ENCODE assay signal across 23 cellular contexts in genomic region chr7:22667187-22667561, GRCh38. TPM values are rescaled to one million over a fixed set of nuclear protein-coding genes. Genes with fewer than 3 reads are reported as not detected.
A peak's percentile ranks its signal among the peaks of the same experiment; 100 is the strongest.
DNase-seq lines count a peak whose midpoint lies in the region; ATAC-seq, FAIRE-seq and TF ChIP-seq lines count a peak whose summit lies in the region.
"Had no signal": no experiment of that assay in that cellular context is flagged by ENCODE, and none has a peak within 500 bp of the region (broad histone marks: within the 10 kb centered on the region; RNA-seq: fewer than 3 reads in every experiment).

No MANE protein-coding gene starts in this region.

- no peak overlapping the region for H3K18ac ChIP-seq in mesendoderm (ENCODE audit: low read length)

- H3K9me3 Mint-ChIP-seq in activated CD4-positive, alpha-beta memory T cell treated with anti-CD3 and anti-CD28 coated beads, Interleukin-2, amount 10 ng/mL, durations not matched to agents 7 days and 5 days = peaks cover 14% of the 10 kb centered on the region
- H3K9me3 Mint-ChIP-seq: neural progenitor cell had no signal

- BruUV-seq in K562 (replicated peaks; lab: Mats Ljungman, UMichigan) = no TSS peak

- ATAC-seq in K562 (peak; percentile 6), GM21526 (IDR thresholded peaks at IDR 0.05; ENCODE audit: low FRiP score, unreplicated experiment) (no peak)
- ATAC-seq: GM12878 had no signal

- H3K56ac ChIP-seq in mesendoderm (ENCODE audit: low read length) = peak overlapping the region; percentile 12

- H2BK5ac ChIP-seq in mesendoderm (ENCODE audit: low read length) = no peak overlapping the region

- H3K4me1 ChIP-seq in ACC112 (ENCODE audit: control insufficient read depth, insufficient read depth, low read length, unreplicated experiment) (peaks cover 69% of the 10 kb centered on the region), HUES6 (ENCODE audit: control insufficient read depth, insufficient read depth, low read length) (peaks cover 62% of the 10 kb centered on the region), K562 (replicated peaks in 1 of 2; ENCODE audit: control insufficient read depth in 2 of 2, insufficient read depth in 2 of 2, low read length in 2 of 2) (peaks cover 20 to 76% of the 10 kb centered on the region in 2 experiments), mesendoderm (ENCODE audit: control insufficient read depth, low read depth, low read length) (peaks cover 13% of the 10 kb centered on the region)
- H3K4me1 ChIP-seq: neural progenitor cell had no signal

- H3K36me3 ChIP-seq in ACC112 (ENCODE audit: insufficient read depth, low read length) = no peaks in the 10 kb centered on the region
- H3K36me3 ChIP-seq in HUES6 (ENCODE audit: control insufficient read depth, insufficient read depth, low read length) = no peaks in the 10 kb centered on the region; the same call in 1 of the 2 replicates
- peaks cover 14% of the 10 kb centered on the region; the same call in 1 of the 3 replicates for H3K36me3 ChIP-seq in K562 (ENCODE audit: control insufficient read depth, insufficient read depth, low read length)
- no peaks in the 10 kb centered on the region for H3K36me3 ChIP-seq in mesendoderm (ENCODE audit: control insufficient read depth, insufficient read depth, low read length)
- H3K36me3 ChIP-seq: neural progenitor cell had no signal

- peaks cover 8% of the 10 kb centered on the region for H3K36me3 Mint-ChIP-seq in activated CD4-positive, alpha-beta memory T cell treated with anti-CD3 and anti-CD28 coated beads, Interleukin-2, amount 10 ng/mL, durations not matched to agents 7 days and 5 days (ENCODE audit: low read depth)
- H3K36me3 Mint-ChIP-seq: neural progenitor cell had no signal

- H3K27me3 ChIP-seq in ACC112 (ENCODE audit: insufficient read depth, low read length) = no peaks in the 10 kb centered on the region
- H3K27me3 ChIP-seq in HUES6 (ENCODE audit: control insufficient read depth, insufficient read depth, low read length) = no peaks in the 10 kb centered on the region
- no peaks in the 10 kb centered on the region for H3K27me3 ChIP-seq in K562 (ENCODE audit: control insufficient read depth in 2 of 2, insufficient read depth in 2 of 2, low read length in 2 of 2)
- no peaks in the 10 kb centered on the region for H3K27me3 ChIP-seq in mesendoderm (ENCODE audit: insufficient read depth, low read length, poor library complexity)
- H3K27me3 ChIP-seq: neural progenitor cell had no signal

- H3K9ac ChIP-seq in HUES6 (ENCODE audit: low read length) (peak overlapping the region; percentile 78), K562 (ENCODE audit: insufficient read depth in 1 of 2, low read depth in 2 of 2, low read length in 2 of 2) (peak overlapping the region; percentile 33 to 66; a peak in 3 of 4 replicates), mesendoderm (ENCODE audit: low read length) (no peak overlapping the region)
- H3K9ac ChIP-seq: neural progenitor cell had no signal

- no peak overlapping the region for H3K23ac ChIP-seq in mesendoderm (ENCODE audit: low read length)

- intact Hi-C loops in K562 (cut with micrococcal nuclease) = loop anchor here (2.0 to 10.0 kb wide), 3 partner anchors 16 to 188 kb away; no protein-coding TSS in a partner anchor

- H3K79me2 ChIP-seq in ACC112 (ENCODE audit: control insufficient read depth, insufficient read depth, low read length, unreplicated experiment) = no peaks in the 10 kb centered on the region
- H3K79me2 ChIP-seq in K562 (ENCODE audit: control insufficient read depth, insufficient read depth, low read length) = peaks cover 70% of the 10 kb centered on the region
- no peaks in the 10 kb centered on the region for H3K79me2 ChIP-seq in mesendoderm (ENCODE audit: control insufficient read depth, insufficient read depth, low read length)

- WGBS in K562 (ENCODE audit: insufficient coverage, low coverage, missing lambda C conversion rate) = 30% methylated on average over 13 of the region's 13 CpGs
- no CpG with 5 or more reads among the region's 13 CpGs for WGBS in mesendoderm (ENCODE audit: extremely low coverage, insufficient coverage, low lambda C conversion rate)

- H2BK15ac ChIP-seq in mesendoderm (replicated peaks; ENCODE audit: low read depth) = no peak overlapping the region

- peak overlapping the region; percentile 94 for H3K27ac ChIP-seq in ACC112 (ENCODE audit: low read depth, low read length)
- H3K27ac ChIP-seq in HUES6 (ENCODE audit: low read depth, low read length) = peak overlapping the region; percentile 94
- peak overlapping the region; percentile 55 for H3K27ac ChIP-seq in K562 (ENCODE audit: extremely low read depth, low read depth, low read length)
- peak overlapping the region; percentile 87 for H3K27ac ChIP-seq in mesendoderm (ENCODE audit: low read depth, low read length)
- H3K27ac ChIP-seq: neural progenitor cell had no signal

- H2AFZ ChIP-seq in ACC112 (ENCODE audit: low read length, unreplicated experiment) (no peak overlapping the region), K562 (ENCODE audit: low read depth, low read length) (peak overlapping the region; percentile 73)
- H2AFZ ChIP-seq: neural progenitor cell had no signal

- no peak overlapping the region for H4K5ac ChIP-seq in mesendoderm (ENCODE audit: low read length)

- CTCF ChIA-PET in K562 (lab: Yijun Ruan, JAX; ENCODE audit: low intra/inter-chr PET ratio) = interaction anchor here (1.0 kb wide), 1 partner anchor 15 kb away, joined by 3 read pairs; no protein-coding TSS in a partner anchor
- CTCF ChIA-PET in activated CD4-positive, alpha-beta memory T cell treated with anti-CD3 and anti-CD28 coated beads, Interleukin-2, amount 10 ng/mL, durations not matched to agents 7 days and 5 days (lab: Charles Lee) = interaction anchor here (1.3 to 1.5 kb wide), 3 partner anchors 26 to 61 kb away, joined by 3 to 4 read pairs (median 3); partner anchors contain the start of gene IL6

- TF ChIP-seq RAD21 in K562 (CRISPR knock-in tag; conservative IDR thresholded peaks at IDR 0.05 in 1 of 2, IDR thresholded peaks at IDR 0.05 in 1 of 2) = no peak

- H3K4ac ChIP-seq in mesendoderm (ENCODE audit: low read depth, low read length) = peak overlapping the region; percentile 19

- H4K20me1 ChIP-seq in K562 (replicated peaks; ENCODE audit: control insufficient read depth, insufficient read depth, low read length) = no peaks in the 10 kb centered on the region

- no peak overlapping the region for H2AK5ac ChIP-seq in mesendoderm (ENCODE audit: low read length)

- peaks cover 1% of the 10 kb centered on the region for H3K79me1 ChIP-seq in mesendoderm (ENCODE audit: low read length)

- H3K4me1 Mint-ChIP-seq in activated CD4-positive, alpha-beta memory T cell treated with anti-CD3 and anti-CD28 coated beads, Interleukin-2, amount 10 ng/mL, durations not matched to agents 7 days and 5 days = peaks cover 66% of the 10 kb centered on the region
- H3K4me1 Mint-ChIP-seq: neural progenitor cell had no signal

- FAIRE-seq in K562 (lab: Jason Lieb, UNC) = no peak
- FAIRE-seq: GM12878, GM19239, urothelium cell line had no signal

- no peak for TF ChIP-seq POLR2A in K562 (conservative IDR thresholded peaks at IDR 0.05)

- in situ Hi-C loops in K562 (cut with MboI) = no loop called here
- in situ Hi-C loops in KBM-7 (cut with MboI; ENCODE audit: low pct_unique_long_range_greater_than_20kb, low sequenced_read_pairs) = no loop called here

- H4K8ac ChIP-seq in mesendoderm (ENCODE audit: low read depth, low read length) = no peak overlapping the region

- no peak overlapping the region for H3K27ac Mint-ChIP-seq in activated CD4-positive, alpha-beta memory T cell treated with anti-CD3 and anti-CD28 coated beads, Interleukin-2, amount 10 ng/mL, durations not matched to agents 7 days and 5 days

- H2BK120ac ChIP-seq in mesendoderm (ENCODE audit: low read depth, low read length) = peak overlapping the region; percentile 15

- peak overlapping the region; percentile 9; the same call in 1 of the 2 replicates for H3K4me3 ChIP-seq in ACC112 (ENCODE audit: low read depth, low read length)
- peak overlapping the region; percentile 1; the same call in 1 of the 2 replicates for H3K4me3 ChIP-seq in HUES6 (ENCODE audit: low read depth, low read length)
- no peak overlapping the region for H3K4me3 ChIP-seq in K562
- no peak overlapping the region for H3K4me3 ChIP-seq in mesendoderm (ENCODE audit: low read length)
- H3K4me3 ChIP-seq: GM12878, neural progenitor cell had no signal

- no peaks in the 10 kb centered on the region for H3K9me3 ChIP-seq in HUES6 (ENCODE audit: control insufficient read depth, insufficient read depth, low read depth, low read length)
- no peaks in the 10 kb centered on the region for H3K9me3 ChIP-seq in K562 (replicated peaks; ENCODE audit: control insufficient read depth, insufficient read depth, low read depth, low read length)

- no peak overlapping the region for H3K4me3 Mint-ChIP-seq in activated CD4-positive, alpha-beta memory T cell treated with anti-CD3 and anti-CD28 coated beads, Interleukin-2, amount 10 ng/mL, durations not matched to agents 7 days and 5 days
- H3K4me3 Mint-ChIP-seq: neural progenitor cell had no signal

- H3K27me3 Mint-ChIP-seq in activated CD4-positive, alpha-beta memory T cell treated with anti-CD3 and anti-CD28 coated beads, Interleukin-2, amount 10 ng/mL, durations not matched to agents 7 days and 5 days = peaks cover 13% of the 10 kb centered on the region

- no peak for DNase-seq in K562 (ENCODE audit: extremely low read depth in 1 of 4, low spot score in 3 of 4)
- no peak for DNase-seq in mesendoderm
- DNase-seq in KBM-7 = no peak
- no peak for DNase-seq in activated CD4-positive, alpha-beta memory T cell treated with anti-CD3 and anti-CD28 coated beads, Interleukin-2, amount 10 ng/mL, durations not matched to agents 7 days and 5 days
- no peak for DNase-seq in NCI-H526 (lab: John Stamatoyannopoulos, UW)
- DNase-seq: activated CD4-positive, alpha-beta T cell treated with anti-CD3 and anti-CD28 coated beads for 4 hours; activated effector memory CD4-positive, alpha-beta T cell treated with anti-CD3 and anti-CD28 coated beads, Interleukin-2, amount 50 U/mL, for 16 hours; GOT3; Kasumi-1; NCI-H2107; NCI-H510A; NK-92 treated with Interleukin-12 subunit alpha and Interleukin-12 subunit beta, amount 100 ng/mL, for 24 hours; stimulated activated CD4-positive, alpha-beta T cell treated with anti-CD3 and anti-CD28 coated beads, Interleukin-12 subunit alpha, Interleukin-12 subunit beta, amount 100 ng/mL, for 4 hours; stimulated activated CD8-positive, alpha-beta memory T cell treated with anti-CD3 and anti-CD28 coated beads, Interleukin-4, amount 100 ng/mL, for 48 hours; substantia nigra had no signal

- H3K4me2 ChIP-seq in K562 (ENCODE audit: insufficient read depth, low read length) (peak overlapping the region; percentile 35; the same call in 1 of the 2 replicates), mesendoderm (ENCODE audit: low read length) (no peak overlapping the region)
- H3K4me2 ChIP-seq: neural progenitor cell had no signal

- H3K9me1 ChIP-seq in K562 (ENCODE audit: control insufficient read depth, insufficient read depth, low read length) = no peaks in the 10 kb centered on the region

- TF ChIP-seq EP300 in K562 (IDR thresholded peaks at IDR 0.05; ENCODE audit: low read length) = no peak

- no peak for TF ChIP-seq CTCF in K562 (IDR thresholded peaks at IDR 0.05 in 2 of 3, conservative IDR thresholded peaks at IDR 0.05 in 1 of 3; ENCODE audit: insufficient read depth in 2 of 3, low read depth in 1 of 3, low read length in 3 of 3)

- POLR2A ChIA-PET in K562 (lab: Yijun Ruan, JAX) = interaction anchor here (0.6 to 1.5 kb wide), 8 partner anchors 9 to 157 kb away, joined by 3 to 8 read pairs (median 3); no protein-coding TSS in a partner anchor
- POLR2A ChIA-PET in activated CD4-positive, alpha-beta memory T cell treated with anti-CD3 and anti-CD28 coated beads, Interleukin-2, amount 10 ng/mL, durations not matched to agents 7 days and 5 days (lab: Charles Lee) = interaction anchor here (1.2 to 1.4 kb wide), 2 partner anchors 12 to 29 kb away, joined by 3 to 4 read pairs; no protein-coding TSS in a partner anchor

RNA-seq across cellular contexts. Expression of gene IL6, which starts 59.8 kb away (rescaled TPM):
- total RNA-seq in K562 (2011; cell fraction: chromatin; rRNA removed; ENCODE audit: low replicate concordance) = 5.2 and 5.4 TPM in 2 replicates
- 2.2 and 6.7 TPM in 2 replicates for total RNA-seq in K562 (2011; cell fraction: nucleolus; rRNA removed)
- 1.9 and 7.3 TPM in 2 replicates for total RNA-seq in K562 (2011; cell fraction: nucleoplasm; rRNA removed)
- total RNA-seq in K562 (2014; rRNA removed) (1.1 and 1.2 TPM in 2 replicates), K562 (2014; rRNA removed; fragmentation: Illumina TruSeq; extraction: Trizol) (1.3 and 1.5 TPM in 2 replicates), K562 (2015; rRNA removed; fragmentation: Illumina TruSeq; extraction: Trizol) (0.68 and 0.76 TPM in 2 replicates), K562 (2021) (0.94 and 1.5 TPM in 2 replicates)
- polyA plus RNA-seq in K562 (2011; rRNA removed) (1.2 and 1.6 TPM in 2 replicates), K562 (2014; fragmentation: Illumina TruSeq; extraction: Trizol) (2.0 and 2.2 TPM in 2 replicates), K562 (2014; fragmentation: Nextera tagmentation; extraction: Ambion mirVana) (1 to 10 TPM; 1.5 to 2.9 TPM), K562 (2014; rRNA removed) (1.2 and 2.2 TPM in 2 replicates)
- polyA plus RNA-seq in K562 (2011; cell fraction: cytosol; rRNA removed) = 0.48 and 0.63 TPM in 2 replicates
- 3.0 and 4.2 TPM in 2 replicates for polyA plus RNA-seq in K562 (2011; cell fraction: nucleus; rRNA removed)
- 1.1 and 2.5 TPM in 2 replicates for polyA plus RNA-seq in K562 (2012)
- polyA minus RNA-seq in K562 (2011; rRNA and poly(A)+ RNA removed) = 0.57 and 1.1 TPM in 2 replicates
- polyA minus RNA-seq in K562 (2011; cell fraction: cytosol; rRNA and poly(A)+ RNA removed) = 1.4 and 1.5 TPM in 2 replicates
- 2.4 TPM in 2 replicates for polyA minus RNA-seq in K562 (2011; cell fraction: nucleus; rRNA and poly(A)+ RNA removed)
- polyA plus RNA-seq in mesendoderm (2013, experiment 1 of 2) = 4.6 TPM
- 4.6 TPM for polyA plus RNA-seq in mesendoderm (2013, experiment 2 of 2)
- under 1 TPM; 0.40 to 0.53 TPM for total RNA-seq in activated CD4-positive, alpha-beta memory T cell treated with anti-CD3 and anti-CD28 coated beads, Interleukin-2, amount 10 ng/mL, durations not matched to agents 7 days and 5 days
- total RNA-seq: GM12878, liver had no signal
- polyA plus RNA-seq: GM12878 had no signal

Comparison
In these comparisons a context has a peak if more than half of its experiments do, and no peak if none do; other contexts are left out.
1. H3K4me3 ChIP-seq: peak in ACC112 (single experiment) and HUES6 (single experiment); none in K562 (single experiment) and mesendoderm (single experiment).
2. Peak in every context shown above with its lines, with median percentiles within 50 percentile points of each other: H3K27ac ChIP-seq.